11 cellular contexts compared by ENCODE assay signal in genomic region chr10:90912176-90912575, GRCh38. TPM values are rescaled to one million over a fixed set of nuclear protein-coding genes. Genes with fewer than 3 reads are reported as not detected.
A peak's percentile ranks its signal among the peaks of the same experiment; 100 is the strongest.
DNase-seq lines count a peak whose midpoint lies in the region; ATAC-seq and TF ChIP-seq lines count a peak whose summit lies in the region.
"Had no signal": no experiment of that assay in that cellular context is flagged by ENCODE, and none has a peak within 500 bp of the region (broad histone marks: within the 10 kb centered on the region; RNA-seq: fewer than 3 reads in every experiment).

No MANE protein-coding gene starts in this region.

- H3K4me1 ChIP-seq in GM23248 (ENCODE audit: insufficient read depth) (peaks cover 8% of the 10 kb centered on the region), foreskin keratinocyte (peaks cover 5% of the 10 kb centered on the region), psoas muscle (no peaks in the 10 kb centered on the region)
- H3K4me1 ChIP-seq: parathyroid adenoma had no signal

- no peak overlapping the region for H3K27ac ChIP-seq in GM23248
- H3K27ac ChIP-seq in foreskin keratinocyte = no peak overlapping the region
- H3K27ac ChIP-seq in psoas muscle = peak overlapping the region; percentile 48
- H3K27ac ChIP-seq: parathyroid adenoma, stomach had no signal

- no peaks in the 10 kb centered on the region for H3K9me2 ChIP-seq in GM23248 (ENCODE audit: insufficient read depth)

- H3F3A ChIP-seq in GM23248 (ENCODE audit: insufficient read depth) = no peaks in the 10 kb centered on the region

- H3K36me3 ChIP-seq in GM23248 (ENCODE audit: low read depth) (no peaks in the 10 kb centered on the region), psoas muscle (ENCODE audit: insufficient read depth in 1 of 2, low read depth in 1 of 2) (peaks cover 0 to 49% of the 10 kb centered on the region in 2 donors)

- in situ Hi-C loops in GM23248 (cut with MboI) (no loop called here), SK-MEL-5 (cut with HindIII; ENCODE audit: low pct_unique_long_range_greater_than_20kb, low sequenced_read_pairs) (no loop called here)

- intact Hi-C loops in psoas muscle (cut with DNase I) = no loop called here

- TF ChIP-seq CTCF in foreskin keratinocyte (conservative IDR thresholded peaks at IDR 0.05) (no peak), psoas muscle (IDR thresholded peaks at IDR 0.05) (no peak)

- H3K9me3 ChIP-seq in GM23248 (ENCODE audit: low read depth) (no peaks in the 10 kb centered on the region), psoas muscle (no peaks in the 10 kb centered on the region)
- H3K9me3 ChIP-seq: stomach had no signal

- H4K20me1 ChIP-seq in GM23248 (ENCODE audit: insufficient read depth) = no peaks in the 10 kb centered on the region

- H3K4me3 ChIP-seq in GM23248 = no peak overlapping the region
- no peak overlapping the region for H3K4me3 ChIP-seq in psoas muscle
- H3K4me3 ChIP-seq: stomach had no signal

- H3K27me3 ChIP-seq in GM23248 (replicated peaks; ENCODE audit: insufficient read depth) (no peaks in the 10 kb centered on the region), foreskin keratinocyte (peaks cover 3% of the 10 kb centered on the region), psoas muscle (ENCODE audit: insufficient read depth in 3 of 3, low read length in 2 of 3) (no peaks in the 10 kb centered on the region)

- H3K79me2 ChIP-seq in GM23248 (ENCODE audit: insufficient read depth) = no peaks in the 10 kb centered on the region
- H3K79me2 ChIP-seq: parathyroid adenoma had no signal

- ATAC-seq in foreskin keratinocyte = peak; percentile 47
- ATAC-seq in psoas muscle = peak in 3 of 4 donors; percentile 2 to 6 (median 4)

- WGBS in GM23248 (ENCODE audit: low coverage in 1 of 2, low lambda C conversion rate in 2 of 2, missing lambda C conversion rate in 2 of 2), 2 experiments = 41 to 61% methylated on average over 3 to 4 of the region's 4 CpGs
- 48 to 63% (median 50%) methylated on average over 4 of the region's 4 CpGs for WGBS in psoas muscle, 3 donors

- H3K9ac ChIP-seq in GM23248 = no peak overlapping the region
- H3K9ac ChIP-seq: parathyroid adenoma had no signal

- no peak overlapping the region for H3K4me2 ChIP-seq in GM23248 (ENCODE audit: unreplicated experiment)

- DNase-seq in GM23248 (no peak), SK-MEL-5 (ENCODE audit: low read depth, low spot score) (peak; percentile 2), foreskin keratinocyte (peak; percentile 49 to 78), psoas muscle (no peak), medulla oblongata (ENCODE audit: extremely low spot score) (no peak)
- DNase-seq in activated naive CD4-positive, alpha-beta T cell (lab: John Stamatoyannopoulos, UW) = no peak
- DNase-seq in stimulated activated CD4-positive, alpha-beta T cell treated with anti-CD3 and anti-CD28 coated beads, Interleukin-15, amount 100 ng/mL, for 24 hours = no peak

- 0 out of 2 replicates have a peak overlapping the region, but pooled peaks have one; percentile 51 for H2AFZ ChIP-seq in GM23248

RNA-seq across cellular contexts. Expression of gene ANKRD1, which starts 8.7 kb away (rescaled TPM):
- total RNA-seq in GM23248 (2014; rRNA removed; shearing (Covaris generic)) = 8.3 and 10.9 TPM in 2 replicates
- polyA plus RNA-seq in GM23248 (2016; fragmentation: Nextera tagmentation; extraction: Ambion mirVana) = 3.6 and 3.7 TPM in 2 replicates
- not detected in 2 replicates for total RNA-seq in SK-MEL-5 (2014; rRNA removed; shearing (Covaris generic))
- polyA plus RNA-seq in SK-MEL-5 (2015; cell fraction: cytosol; rRNA removed) = not detected in 2 replicates
- not detected in 2 replicates for polyA plus RNA-seq in SK-MEL-5 (2015; cell fraction: nucleus; rRNA removed)
- not detected in 2 replicates for total RNA-seq in foreskin keratinocyte
- polyA plus RNA-seq in foreskin keratinocyte = 0.02 TPM in 1 of 2 replicates, not detected in the other
- 1,000 to 10,000 TPM; 1,558 to 6,044 (median 2,711) TPM for total RNA-seq in psoas muscle
- 1,000 to 10,000 TPM in 2 of 3 donors, 100 to 1,000 TPM in 1; 104 to 1,576 (median 1,443) TPM for polyA plus RNA-seq in psoas muscle
- total RNA-seq: activated CD4-positive, alpha-beta memory T cell treated with anti-CD3 and anti-CD28 coated beads for 36 hours; kidney had no signal

RNA-seq across cellular contexts. Expression of gene RPP30, which starts 40.4 kb away (rescaled TPM):
- 31.3 and 31.5 TPM in 2 replicates for total RNA-seq in GM23248 (2014; rRNA removed; shearing (Covaris generic))
- 51.1 and 54.6 TPM in 2 replicates for polyA plus RNA-seq in GM23248 (2016; fragmentation: Nextera tagmentation; extraction: Ambion mirVana)
- 57.8 and 58.4 TPM in 2 replicates for total RNA-seq in SK-MEL-5 (2014; rRNA removed; shearing (Covaris generic))
- polyA plus RNA-seq in SK-MEL-5 (2015; cell fraction: cytosol; rRNA removed) = 30.0 and 34.8 TPM in 2 replicates
- 43.6 and 62.7 TPM in 2 replicates for polyA plus RNA-seq in SK-MEL-5 (2015; cell fraction: nucleus; rRNA removed)
- total RNA-seq in foreskin keratinocyte = 49.9 and 50.2 TPM in 2 replicates
- 55.0 and 61.6 TPM in 2 replicates for polyA plus RNA-seq in foreskin keratinocyte
- 10 to 100 TPM; 24.9 to 35.3 (median 29.6) TPM for total RNA-seq in psoas muscle
- 10 to 100 TPM; 31.5 to 66.3 (median 45.2) TPM for polyA plus RNA-seq in psoas muscle

RNA-seq across cellular contexts. Expression of gene HTR7, which starts 54.3 kb away (rescaled TPM):
- total RNA-seq in GM23248 (2014; rRNA removed; shearing (Covaris generic)) = 0.89 and 1.2 TPM in 2 replicates
- polyA plus RNA-seq in GM23248 (2016; fragmentation: Nextera tagmentation; extraction: Ambion mirVana) = 0.53 and 0.65 TPM in 2 replicates
- total RNA-seq in SK-MEL-5 (2014; rRNA removed; shearing (Covaris generic)) = 1.3 and 1.6 TPM in 2 replicates
- polyA plus RNA-seq in SK-MEL-5 (2015; cell fraction: cytosol; rRNA removed) = 2.0 and 2.8 TPM in 2 replicates
- polyA plus RNA-seq in SK-MEL-5 (2015; cell fraction: nucleus; rRNA removed) = 0.65 and 0.93 TPM in 2 replicates
- 13.3 and 15.0 TPM in 2 replicates for total RNA-seq in foreskin keratinocyte
- 5.7 and 5.9 TPM in 2 replicates for polyA plus RNA-seq in foreskin keratinocyte
- 1 to 10 TPM in 1 of 4 donors, under 1 TPM in 3; 0.26 to 1.3 (median 0.59) TPM for total RNA-seq in psoas muscle
- under 1 TPM; 0.24 to 0.94 (median 0.39) TPM for polyA plus RNA-seq in psoas muscle
- total RNA-seq: activated CD4-positive, alpha-beta memory T cell treated with anti-CD3 and anti-CD28 coated beads for 36 hours had no signal

Comparison
In these comparisons a context has a peak if more than half of its experiments do, and no peak if none do; other contexts are left out.
1. DNase-seq: peak in SK-MEL-5 (single experiment) and foreskin keratinocyte (2 of 2); none in GM23248 (single experiment), psoas muscle (0 of 2), medulla oblongata (single experiment), activated naive CD4-positive, alpha-beta T cell (0 of 4) and stimulated activated CD4-positive, alpha-beta T cell treated with anti-CD3 and anti-CD28 coated beads, Interleukin-15, amount 100 ng/mL, for 24 hours (single experiment).
2. RNA of gene ANKRD1, which starts 8.7 kb away (total RNA-seq): 1,558 to 6,044 TPM in psoas muscle; 8.3 to 10.9 TPM in GM23248, not detected in SK-MEL-5 and not detected in foreskin keratinocyte; every median in the first group is over 100 times any median in the second.